Comparison of ENCODE assay signal across 18 cellular contexts in the genomic region with DNA sequence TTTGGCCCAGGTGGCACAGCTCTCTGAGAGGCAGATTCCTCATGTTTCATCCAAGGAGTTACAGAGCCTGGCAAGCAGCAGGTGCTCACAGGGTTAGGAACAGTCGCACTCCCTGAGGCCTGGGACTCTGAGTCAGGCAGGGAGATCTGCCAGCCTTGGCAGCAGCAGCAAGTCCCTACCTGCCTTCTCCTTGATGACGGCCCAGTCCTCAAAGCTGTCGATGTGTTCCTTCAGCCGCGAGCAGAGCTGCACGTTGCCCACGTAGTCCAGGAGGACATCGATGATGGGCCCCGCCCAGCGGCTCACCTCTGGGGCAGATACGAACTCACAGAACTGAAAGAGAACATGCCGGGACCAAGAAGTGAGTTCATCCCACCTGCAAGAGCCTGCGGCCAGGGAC. TPM values are rescaled to one million over a fixed set of nuclear protein-coding genes. Genes with fewer than 3 reads are reported as not detected.
DNase-seq lines count a peak whose midpoint lies in the region; ATAC-seq and TF ChIP-seq lines count a peak whose summit lies in the region.
"Had no signal": no experiment of that assay in that cellular context is flagged by ENCODE, and none has a peak within 500 bp of the region (broad histone marks: within the 10 kb centered on the region; RNA-seq: fewer than 3 reads in every experiment).

No MANE protein-coding gene starts in this region.

- TF ChIP-seq CTCF in RWPE2 (IDR thresholded peaks at IDR 0.05; ENCODE audit: poor library complexity, severe bottlenecking) (no peak), glutamatergic neuron (IDR thresholded peaks at IDR 0.05; ENCODE audit: partially characterized antibody, unreplicated experiment) (no peak)

- H3K27me3 ChIP-seq in RWPE2 (ENCODE audit: insufficient read depth, poor library complexity, severe bottlenecking), result no peaks in the 10 kb centered on the region
- peaks cover 0 to 7% (median 0%) of the 10 kb centered on the region in 3 donors for H3K27me3 ChIP-seq in skeletal muscle tissue (ENCODE audit: control insufficient read depth in 3 of 3, insufficient read depth in 3 of 3, low read length in 3 of 3)

- H3K4me1 Mint-ChIP-seq in activated naive CD4-positive, alpha-beta T cell treated with anti-CD3 and anti-CD28 coated beads, Interleukin-2, amount 50 U/mL, for 24 hours, result peaks cover 9% of the 10 kb centered on the region
- H3K4me1 Mint-ChIP-seq in glutamatergic neuron (ENCODE audit: low read depth, unreplicated experiment), result peaks cover 15% of the 10 kb centered on the region
- H3K4me1 Mint-ChIP-seq in stimulated activated naive B cell treated with anti-CD40 and anti-IgM and Interleukin-4, amounts not matched to agents 10 μg/mL and 1 μg/mL and 100 μg/mL, for 72 hours, result peaks cover 8 to 15% of the 10 kb centered on the region in 2 donors

- ATAC-seq in RWPE2 (ENCODE audit: low read depth) (peak; percentile 80), GM19452 (IDR thresholded peaks at IDR 0.05; ENCODE audit: unreplicated experiment) (no peak)
- ATAC-seq in stimulated activated naive B cell treated with anti-CD40 and anti-IgM and Interleukin-4, amounts not matched to agents 10 μg/mL and 1 μg/mL and 100 μg/mL, for 72 hours (replicated peaks), result no peak
- ATAC-seq: activated CD8-positive, alpha-beta T cell treated with anti-CD3 and anti-CD28 coated beads, Interleukin-2, amount 10 ng/mL, durations not matched to agents 7 days and 5 days; left lung had no signal

- no peak for DNase-seq in activated naive CD4-positive, alpha-beta T cell treated with anti-CD3 and anti-CD28 coated beads, Interleukin-2, amount 50 U/mL, for 16 hours
- DNase-seq in RWPE2 (ENCODE audit: low spot score) (peak; percentile 98), glutamatergic neuron (no peak), HUDEP-2 (lab: John Stamatoyannopoulos, UW; ENCODE audit: unreplicated experiment in 76 of 76) (no peak)
- no peak for DNase-seq in stimulated activated naive B cell treated with anti-CD40 and anti-IgM and Interleukin-4, amounts not matched to agents 10 μg/mL and 1 μg/mL and 100 μg/mL, for 72 hours
- DNase-seq: activated CD4-positive, CD25-positive, alpha-beta regulatory T cell; activated CD8-positive, alpha-beta T cell treated with anti-CD3 and anti-CD28 coated beads, Interleukin-2, amount 10 ng/mL, durations not matched to agents 7 days and 5 days; DND-41; NCI-H2029; retina had no signal

- no peaks in the 10 kb centered on the region for H3K36me3 ChIP-seq in RWPE2 (ENCODE audit: low read depth)
- peaks cover 75 to 87% (median 86%) of the 10 kb centered on the region in 3 donors for H3K36me3 ChIP-seq in skeletal muscle tissue (ENCODE audit: control insufficient read depth in 3 of 3, insufficient read depth in 3 of 3, low read length in 3 of 3)
- H3K36me3 ChIP-seq: left lung, neutrophil had no signal

- H3K36me3 Mint-ChIP-seq in activated naive CD4-positive, alpha-beta T cell treated with anti-CD3 and anti-CD28 coated beads, Interleukin-2, amount 50 U/mL, for 24 hours, result no peaks in the 10 kb centered on the region
- H3K36me3 Mint-ChIP-seq in glutamatergic neuron (ENCODE audit: unreplicated experiment), result peaks cover 3% of the 10 kb centered on the region
- H3K36me3 Mint-ChIP-seq in stimulated activated naive B cell treated with anti-CD40 and anti-IgM and Interleukin-4, amounts not matched to agents 10 μg/mL and 1 μg/mL and 100 μg/mL, for 72 hours, result peaks cover 0 to 7% of the 10 kb centered on the region in 2 donors

- H3K4me1 ChIP-seq in RWPE2 (ENCODE audit: insufficient read depth, poor library complexity, severe bottlenecking) (peaks cover 26% of the 10 kb centered on the region), skeletal muscle tissue (ENCODE audit: control insufficient read depth in 3 of 3, insufficient read depth in 3 of 3, low read length in 3 of 3) (peaks cover 36 to 70% (median 37%) of the 10 kb centered on the region in 3 donors)

- no peak overlapping the region for H3K4me3 ChIP-seq in RWPE2 (ENCODE audit: severe bottlenecking)
- no peak overlapping the region for H3K4me3 ChIP-seq in skeletal muscle tissue (ENCODE audit: low read length in 3 of 3)
- H3K4me3 ChIP-seq: left lung, thoracic aorta had no signal

- H3K27ac Mint-ChIP-seq in activated naive CD4-positive, alpha-beta T cell treated with anti-CD3 and anti-CD28 coated beads, Interleukin-2, amount 50 U/mL, for 24 hours, result peak overlapping the region; percentile 62
- H3K27ac Mint-ChIP-seq in glutamatergic neuron (ENCODE audit: unreplicated experiment), result no peak overlapping the region
- H3K27ac Mint-ChIP-seq in stimulated activated naive B cell treated with anti-CD40 and anti-IgM and Interleukin-4, amounts not matched to agents 10 μg/mL and 1 μg/mL and 100 μg/mL, for 72 hours, result no peak overlapping the region
- H3K27ac Mint-ChIP-seq: activated CD8-positive, alpha-beta T cell treated with anti-CD3 and anti-CD28 coated beads, Interleukin-2, amount 10 ng/mL, durations not matched to agents 7 days and 5 days; dendritic cell treated with granulocyte-macrophage colony-stimulating factor and Interleukin-4, amounts not matched to agents 40 ng/mL and 50 ng/mL, for 4 days had no signal

- H3K27ac ChIP-seq in RWPE2 (ENCODE audit: poor library complexity, severe bottlenecking) (peak overlapping the region; percentile 32), skeletal muscle tissue (ENCODE audit: low read depth, low read length) (peak overlapping the region; percentile 47)
- H3K27ac ChIP-seq: left lung, neutrophil, thoracic aorta had no signal

- H3K9me3 ChIP-seq in RWPE2 (ENCODE audit: severe bottlenecking) (no peaks in the 10 kb centered on the region), skeletal muscle tissue (ENCODE audit: control insufficient read depth in 3 of 3, low read length in 3 of 3) (no peaks in the 10 kb centered on the region)
- H3K9me3 ChIP-seq: left lung, neutrophil, thoracic aorta had no signal

- H3K27me3 Mint-ChIP-seq in activated naive CD4-positive, alpha-beta T cell treated with anti-CD3 and anti-CD28 coated beads, Interleukin-2, amount 50 U/mL, for 24 hours, result peaks cover 3% of the 10 kb centered on the region
- peaks cover 7% of the 10 kb centered on the region for H3K27me3 Mint-ChIP-seq in glutamatergic neuron (ENCODE audit: unreplicated experiment)
- peaks cover 28 to 42% of the 10 kb centered on the region in 2 donors for H3K27me3 Mint-ChIP-seq in stimulated activated naive B cell treated with anti-CD40 and anti-IgM and Interleukin-4, amounts not matched to agents 10 μg/mL and 1 μg/mL and 100 μg/mL, for 72 hours

- H3K9me3 Mint-ChIP-seq in activated naive CD4-positive, alpha-beta T cell treated with anti-CD3 and anti-CD28 coated beads, Interleukin-2, amount 50 U/mL, for 24 hours, result no peaks in the 10 kb centered on the region
- H3K9me3 Mint-ChIP-seq in glutamatergic neuron (ENCODE audit: unreplicated experiment), result peaks cover 11% of the 10 kb centered on the region
- no peaks in the 10 kb centered on the region for H3K9me3 Mint-ChIP-seq in stimulated activated naive B cell treated with anti-CD40 and anti-IgM and Interleukin-4, amounts not matched to agents 10 μg/mL and 1 μg/mL and 100 μg/mL, for 72 hours
- H3K9me3 Mint-ChIP-seq: dendritic cell treated with granulocyte-macrophage colony-stimulating factor and Interleukin-4, amounts not matched to agents 40 ng/mL and 50 ng/mL, for 4 days had no signal

- H3K4me3 Mint-ChIP-seq in activated naive CD4-positive, alpha-beta T cell treated with anti-CD3 and anti-CD28 coated beads, Interleukin-2, amount 50 U/mL, for 24 hours, result no peak overlapping the region
- H3K4me3 Mint-ChIP-seq in glutamatergic neuron (ENCODE audit: unreplicated experiment), result peak overlapping the region; percentile 34
- no peak overlapping the region for H3K4me3 Mint-ChIP-seq in stimulated activated naive B cell treated with anti-CD40 and anti-IgM and Interleukin-4, amounts not matched to agents 10 μg/mL and 1 μg/mL and 100 μg/mL, for 72 hours
- H3K4me3 Mint-ChIP-seq: activated CD8-positive, alpha-beta T cell treated with anti-CD3 and anti-CD28 coated beads, Interleukin-2, amount 10 ng/mL, durations not matched to agents 7 days and 5 days; dendritic cell treated with granulocyte-macrophage colony-stimulating factor and Interleukin-4, amounts not matched to agents 40 ng/mL and 50 ng/mL, for 4 days had no signal

- H3K9ac ChIP-seq in skeletal muscle tissue (ENCODE audit: low read depth in 1 of 3, low read length in 3 of 3), result peak overlapping the region in 1 of 3 donors; percentile 41

RNA-seq across cellular contexts. Expression of a gene that starts 10.4 kb away (rescaled TPM):
- total RNA-seq in glutamatergic neuron (ENCODE audit: unreplicated experiment) (not detected), skeletal muscle tissue (not detected)
- total RNA-seq: activated CD8-positive, alpha-beta T cell treated with anti-CD3 and anti-CD28 coated beads, Interleukin-2, amount 10 ng/mL, durations not matched to agents 7 days and 5 days; mononuclear cell; thoracic aorta had no signal

RNA-seq across cellular contexts. Expression of a gene that starts 38.9 kb away (rescaled TPM):
- 16.6 TPM for total RNA-seq in glutamatergic neuron (ENCODE audit: unreplicated experiment)
- total RNA-seq in skeletal muscle tissue, result 16.2 TPM

RNA-seq across cellular contexts. Expression of a gene that starts 59.6 kb away (rescaled TPM):
- total RNA-seq in glutamatergic neuron (ENCODE audit: unreplicated experiment) (not detected), skeletal muscle tissue (not detected)
- total RNA-seq: activated CD8-positive, alpha-beta T cell treated with anti-CD3 and anti-CD28 coated beads, Interleukin-2, amount 10 ng/mL, durations not matched to agents 7 days and 5 days; left lung; mononuclear cell; thoracic aorta had no signal
